Comparison of ENCODE assay signal across 8 cellular contexts in genomic region chr11:14764899-14765527, GRCh38.
DNase-seq lines count a peak whose midpoint lies in the region; ATAC-seq and TF ChIP-seq lines count a peak whose summit lies in the region.

No MANE protein-coding gene starts in this region.

- no TSS peak for BruUV-seq in PC-3 (replicated peaks; lab: Mats Ljungman, UMichigan)

- no peaks in the 10 kb centered on the region for H3K9me2 ChIP-seq in PC-3 (replicated peaks; ENCODE audit: low read length)

- CTCF ChIA-PET in PC-3 (lab: Charles Lee), result no interaction called here

- H3K4me1 ChIP-seq in PC-3 (ENCODE audit: insufficient read depth, low read length), result no peaks in the 10 kb centered on the region; the same call in 1 of the 2 replicates

- H3K9me3 ChIP-seq in PC-3 (ENCODE audit: low read length), result no peaks in the 10 kb centered on the region

- H3K79me2 ChIP-seq in PC-3 (ENCODE audit: low read length), result no peaks in the 10 kb centered on the region

- no peak overlapping the region for H3K9ac ChIP-seq in PC-3 (ENCODE audit: low read length)

- intact Hi-C loops in PC-3 (cut with micrococcal nuclease), result no loop called here

- peak; percentile 33 to 40 for DNase-seq in activated CD4-positive, alpha-beta T cell treated with anti-CD3 and anti-CD28 coated beads for 4 hours
- DNase-seq in activated CD4-positive, alpha-beta T cell treated with anti-CD3 and anti-CD28 coated beads, Interleukin-2, amount 50 U/mL, for 1 hour, result no peak
- peak; percentile 51 for DNase-seq in PC-3
- peak; percentile 50 for DNase-seq in epithelial cell of prostate (ENCODE audit: low read depth, low spot score)
- no peak for DNase-seq in substantia nigra (lab: John Stamatoyannopoulos, UW)
- DNase-seq in COR-L47 (lab: John Stamatoyannopoulos, UW), result no peak
- no peak for DNase-seq in iPS-NIHi11 (ENCODE audit: low spot score)

- ATAC-seq in HG02884 (IDR thresholded peaks at IDR 0.05; ENCODE audit: unreplicated experiment) (peak; percentile 88), PC-3 (no peak)

- no peaks in the 10 kb centered on the region for H3F3A ChIP-seq in PC-3 (ENCODE audit: low read length, unreplicated experiment)

- no peak overlapping the region for H3K4me2 ChIP-seq in PC-3 (ENCODE audit: low read length)

- TF ChIP-seq CTCF in PC-3 (conservative IDR thresholded peaks at IDR 0.05; ENCODE audit: low read depth, low read length), result no peak

- H3K27ac ChIP-seq in PC-3 (ENCODE audit: low read length), result no peak overlapping the region
- no peak overlapping the region for H3K27ac ChIP-seq in epithelial cell of prostate
- no peak overlapping the region for H3K27ac ChIP-seq in substantia nigra (ENCODE audit: low read depth, low read length, poor library complexity, severe bottlenecking)

- H3K36me3 ChIP-seq in PC-3 (ENCODE audit: low read depth, low read length), result no peaks in the 10 kb centered on the region

- no peak overlapping the region for H3K4me3 ChIP-seq in PC-3 (ENCODE audit: low read length)

- POLR2A ChIA-PET in PC-3 (lab: Charles Lee; ENCODE audit: unreplicated experiment), result no interaction called here

- no peaks in the 10 kb centered on the region for H4K20me1 ChIP-seq in PC-3 (ENCODE audit: low read length)

- no peak overlapping the region for H2AFZ ChIP-seq in PC-3 (ENCODE audit: low read length)

- H3K27me3 ChIP-seq in PC-3 (ENCODE audit: low read length), result peaks cover 26% of the 10 kb centered on the region

Comparison
In these comparisons a context has a peak if more than half of its experiments do, and no peak if none do; other contexts are left out.
1. DNase-seq: peak in activated CD4-positive, alpha-beta T cell treated with anti-CD3 and anti-CD28 coated beads for 4 hours (2 of 2), PC-3 (single experiment) and epithelial cell of prostate (single experiment); none in activated CD4-positive, alpha-beta T cell treated with anti-CD3 and anti-CD28 coated beads, Interleukin-2, amount 50 U/mL, for 1 hour (single experiment), substantia nigra (0 of 49), COR-L47 (single experiment) and iPS-NIHi11 (single experiment).